Comparison of ENCODE assay signal across 8 cellular contexts in the genomic region with DNA sequence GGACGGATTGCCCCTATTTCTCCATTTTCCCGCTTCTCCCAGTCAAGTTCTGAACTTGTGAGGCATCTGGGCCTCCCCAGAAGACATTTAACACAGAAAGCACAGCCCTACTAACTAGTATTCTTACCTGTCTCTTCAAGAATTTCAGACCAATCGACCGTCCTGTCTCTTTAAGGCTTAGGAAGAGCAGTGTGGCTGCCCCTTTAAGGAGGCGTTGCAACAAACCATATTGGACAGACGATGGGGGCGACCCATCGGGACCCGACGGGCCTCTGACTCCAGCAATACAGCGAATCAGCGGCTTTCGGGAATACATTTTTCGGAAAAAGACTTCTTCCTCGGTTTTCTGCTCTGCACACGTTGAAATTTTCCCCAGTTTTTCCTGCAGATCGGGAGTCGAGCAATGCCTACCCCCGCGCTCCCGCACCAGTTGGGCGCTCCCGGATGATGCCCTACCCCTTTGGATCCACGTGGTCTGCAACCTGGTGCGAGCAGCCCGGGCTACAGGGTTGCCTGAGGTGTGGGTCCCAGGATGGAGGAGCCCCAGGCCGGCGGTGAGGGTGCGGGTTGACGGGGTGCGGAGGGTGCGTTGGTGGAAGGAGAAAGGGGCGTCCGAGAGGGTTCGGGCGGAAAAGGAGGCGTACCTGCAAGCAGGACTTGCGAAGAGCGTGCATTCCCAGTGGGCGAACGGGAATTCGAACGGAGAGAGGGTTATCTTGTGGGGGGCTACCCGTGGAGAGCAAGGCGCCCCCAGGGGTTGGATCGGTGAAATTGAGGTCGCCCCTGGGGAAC. TPM values are rescaled to one million over a fixed set of nuclear protein-coding genes. Genes with fewer than 3 reads are reported as not detected.
DNase-seq lines count a peak whose midpoint lies in the region; ATAC-seq and TF ChIP-seq lines count a peak whose summit lies in the region.

A gene with protein sequence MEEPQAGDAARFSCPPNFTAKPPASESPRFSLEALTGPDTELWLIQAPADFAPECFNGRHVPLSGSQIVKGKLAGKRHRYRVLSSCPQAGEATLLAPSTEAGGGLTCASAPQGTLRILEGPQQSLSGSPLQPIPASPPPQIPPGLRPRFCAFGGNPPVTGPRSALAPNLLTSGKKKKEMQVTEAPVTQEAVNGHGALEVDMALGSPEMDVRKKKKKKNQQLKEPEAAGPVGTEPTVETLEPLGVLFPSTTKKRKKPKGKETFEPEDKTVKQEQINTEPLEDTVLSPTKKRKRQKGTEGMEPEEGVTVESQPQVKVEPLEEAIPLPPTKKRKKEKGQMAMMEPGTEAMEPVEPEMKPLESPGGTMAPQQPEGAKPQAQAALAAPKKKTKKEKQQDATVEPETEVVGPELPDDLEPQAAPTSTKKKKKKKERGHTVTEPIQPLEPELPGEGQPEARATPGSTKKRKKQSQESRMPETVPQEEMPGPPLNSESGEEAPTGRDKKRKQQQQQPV (plus strand): TSS at position 480 of the 792 bp plus-strand sequence. CDS start 53 bp downstream, at position 533.

- H3K4me3 ChIP-seq in esophagus (ENCODE audit: low read depth in 1 of 2, low read length in 2 of 2): peak within 1 kb of the TSS; percentile 84 to 93
- H3K4me3 ChIP-seq in muscle layer of colon (ENCODE audit: low read depth in 1 of 2, low read length in 2 of 2): peak within 1 kb of the TSS; percentile 48 to 85

- H3K9ac ChIP-seq in muscle layer of colon (ENCODE audit: low read length): peak within 1 kb of the TSS; percentile 58

- H3K36me3 ChIP-seq in esophagus (ENCODE audit: control insufficient read depth in 2 of 2, insufficient read depth in 2 of 2, low read length in 1 of 2): no peaks in the 10 kb centered on the region
- H3K36me3 ChIP-seq in muscle layer of colon (ENCODE audit: insufficient read depth, low read length): no peaks in the 10 kb centered on the region

- in situ Hi-C loops in KBM-7 (cut with MboI; ENCODE audit: low pct_unique_long_range_greater_than_20kb, low sequenced_read_pairs): no loop called here

- H3K4me3 Mint-ChIP-seq in activated T-cell treated with anti-CD3 and anti-CD28 coated beads, Interleukin-2, amount 50 U/mL, for 4 hours: peak within 1 kb of the TSS; percentile 99

- no peaks in the 10 kb centered on the region for H3K9me3 Mint-ChIP-seq in activated T-cell treated with anti-CD3 and anti-CD28 coated beads, Interleukin-2, amount 50 U/mL, for 4 hours

- 0 to 1% methylated on average over 47 of the region's 47 CpGs for WGBS in esophagus, 2 donors

- H3K27me3 ChIP-seq in esophagus (ENCODE audit: control insufficient read depth in 1 of 2, insufficient read depth in 2 of 2, low read length in 2 of 2) (no peaks in the 10 kb centered on the region), muscle layer of colon (ENCODE audit: control insufficient read depth in 1 of 2, insufficient read depth in 2 of 2, low read length in 2 of 2) (peaks cover 11 to 27% of the 10 kb centered on the region in 2 donors)

- H3K4me1 Mint-ChIP-seq in activated T-cell treated with anti-CD3 and anti-CD28 coated beads, Interleukin-2, amount 50 U/mL, for 4 hours (ENCODE audit: low read depth): peaks cover 32% of the 10 kb centered on the region

- peaks cover 11% of the 10 kb centered on the region for H3K36me3 Mint-ChIP-seq in activated T-cell treated with anti-CD3 and anti-CD28 coated beads, Interleukin-2, amount 50 U/mL, for 4 hours (ENCODE audit: insufficient read depth)

- DNase-seq in DMS153 treated with DMSO at 0.1 percent for 48 hours (lab: John Stamatoyannopoulos, UW; ENCODE audit: unreplicated experiment): peak; percentile 87
- peak; percentile 93 for DNase-seq in KBM-7
- peak; percentile 71 for DNase-seq in activated T-cell treated with anti-CD3 and anti-CD28 coated beads, Interleukin-2, amount 50 U/mL, for 4 hours
- peak; percentile 45 to 46 for DNase-seq in stimulated activated CD8-positive, alpha-beta memory T cell treated with anti-CD3 and anti-CD28 coated beads, Interleukin-7, amount 100 ng/mL, for 1 hour (ENCODE audit: low read depth in 2 of 2)

- H3K4me1 ChIP-seq in esophagus (ENCODE audit: control insufficient read depth in 2 of 2, insufficient read depth in 2 of 2, low read length in 1 of 2) (no peaks in the 10 kb centered on the region), muscle layer of colon (ENCODE audit: insufficient read depth, low read length) (peaks cover 19% of the 10 kb centered on the region)

- peaks cover 18% of the 10 kb centered on the region for H3K27me3 Mint-ChIP-seq in activated T-cell treated with anti-CD3 and anti-CD28 coated beads, Interleukin-2, amount 50 U/mL, for 4 hours (ENCODE audit: low read depth)

- peak; percentile 54 for ATAC-seq in GM21576 (IDR thresholded peaks at IDR 0.05; ENCODE audit: unreplicated experiment)
- peak; percentile 81 to 82 for ATAC-seq in activated T-cell treated with anti-CD3 and anti-CD28 coated beads, Interleukin-2, amount 50 U/mL, for 4 hours

- no peaks in the 10 kb centered on the region for H3K9me3 ChIP-seq in esophagus (ENCODE audit: control insufficient read depth in 2 of 2, insufficient read depth in 1 of 2, low read depth in 1 of 2, low read length in 1 of 2)
- H3K9me3 ChIP-seq in muscle layer of colon (ENCODE audit: low read length): no peaks in the 10 kb centered on the region

- H3K27ac ChIP-seq in esophagus (ENCODE audit: low read depth in 2 of 2, low read length in 1 of 2) (peak within 1 kb of the TSS; percentile 98 to 99), muscle layer of colon (ENCODE audit: low read depth, low read length) (peak within 1 kb of the TSS; percentile 81)

TF ChIP-seq in PFSK-1, 5 proteins besides CTCF, POLR2A, EP300 and RAD21:
- TF ChIP-seq SIN3A (IDR thresholded peaks at IDR 0.05; ENCODE audit: borderline replicate concordance, insufficient read depth, low read length) (peak; percentile 98; the same call in 1 of the 2 replicates), TAF1 (IDR thresholded peaks at IDR 0.05; ENCODE audit: borderline replicate concordance, insufficient read depth, low read length) (peak; percentile 75; the same call in 1 of the 2 replicates), POLR2AphosphoS5 (IDR thresholded peaks at IDR 0.05; ENCODE audit: low read depth, low read length) (peak; percentile 67; the same call in 1 of the 2 replicates), FOXP2 (optimal IDR thresholded peaks at IDR 0.05; ENCODE audit: borderline replicate concordance, extremely low read depth, extremely low read length, insufficient read depth) (peak; percentile 69)
- TF ChIP-seq, protein P1, sequence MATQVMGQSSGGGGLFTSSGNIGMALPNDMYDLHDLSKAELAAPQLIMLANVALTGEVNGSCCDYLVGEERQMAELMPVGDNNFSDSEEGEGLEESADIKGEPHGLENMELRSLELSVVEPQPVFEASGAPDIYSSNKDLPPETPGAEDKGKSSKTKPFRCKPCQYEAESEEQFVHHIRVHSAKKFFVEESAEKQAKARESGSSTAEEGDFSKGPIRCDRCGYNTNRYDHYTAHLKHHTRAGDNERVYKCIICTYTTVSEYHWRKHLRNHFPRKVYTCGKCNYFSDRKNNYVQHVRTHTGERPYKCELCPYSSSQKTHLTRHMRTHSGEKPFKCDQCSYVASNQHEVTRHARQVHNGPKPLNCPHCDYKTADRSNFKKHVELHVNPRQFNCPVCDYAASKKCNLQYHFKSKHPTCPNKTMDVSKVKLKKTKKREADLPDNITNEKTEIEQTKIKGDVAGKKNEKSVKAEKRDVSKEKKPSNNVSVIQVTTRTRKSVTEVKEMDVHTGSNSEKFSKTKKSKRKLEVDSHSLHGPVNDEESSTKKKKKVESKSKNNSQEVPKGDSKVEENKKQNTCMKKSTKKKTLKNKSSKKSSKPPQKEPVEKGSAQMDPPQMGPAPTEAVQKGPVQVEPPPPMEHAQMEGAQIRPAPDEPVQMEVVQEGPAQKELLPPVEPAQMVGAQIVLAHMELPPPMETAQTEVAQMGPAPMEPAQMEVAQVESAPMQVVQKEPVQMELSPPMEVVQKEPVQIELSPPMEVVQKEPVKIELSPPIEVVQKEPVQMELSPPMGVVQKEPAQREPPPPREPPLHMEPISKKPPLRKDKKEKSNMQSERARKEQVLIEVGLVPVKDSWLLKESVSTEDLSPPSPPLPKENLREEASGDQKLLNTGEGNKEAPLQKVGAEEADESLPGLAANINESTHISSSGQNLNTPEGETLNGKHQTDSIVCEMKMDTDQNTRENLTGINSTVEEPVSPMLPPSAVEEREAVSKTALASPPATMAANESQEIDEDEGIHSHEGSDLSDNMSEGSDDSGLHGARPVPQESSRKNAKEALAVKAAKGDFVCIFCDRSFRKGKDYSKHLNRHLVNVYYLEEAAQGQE (IDR thresholded peaks at IDR 0.05; ENCODE audit: insufficient read depth in 1 of 2, low read depth in 2 of 2, low read length in 2 of 2): 0 out of 4 replicates have a peak, but pooled peaks of 1 of the 2 experiments have one; percentile 46

RNA-seq across cellular contexts. Expression of the gene that starts here (rescaled TPM):
- polyA plus RNA-seq in PFSK-1 (2012; ENCODE audit: insufficient read length, low read depth): 27.9 TPM
- 10 to 100 TPM; 45.2 to 57.3 (median 49.1) TPM for total RNA-seq in activated T-cell treated with anti-CD3 and anti-CD28 coated beads, Interleukin-2, amount 50 U/mL, for 4 hours
- polyA plus RNA-seq in esophagus: 1 to 10 TPM; 6.3 to 6.8 TPM

Comparison
In these comparisons a context has a peak if more than half of its experiments do, and no peak if none do; other contexts are left out.
1. Peak in every context shown above with its lines: DNase-seq, ATAC-seq, H3K4me3 ChIP-seq and H3K27ac ChIP-seq.